Comparison of ENCODE assay signal across 22 cellular contexts in the genomic region with DNA sequence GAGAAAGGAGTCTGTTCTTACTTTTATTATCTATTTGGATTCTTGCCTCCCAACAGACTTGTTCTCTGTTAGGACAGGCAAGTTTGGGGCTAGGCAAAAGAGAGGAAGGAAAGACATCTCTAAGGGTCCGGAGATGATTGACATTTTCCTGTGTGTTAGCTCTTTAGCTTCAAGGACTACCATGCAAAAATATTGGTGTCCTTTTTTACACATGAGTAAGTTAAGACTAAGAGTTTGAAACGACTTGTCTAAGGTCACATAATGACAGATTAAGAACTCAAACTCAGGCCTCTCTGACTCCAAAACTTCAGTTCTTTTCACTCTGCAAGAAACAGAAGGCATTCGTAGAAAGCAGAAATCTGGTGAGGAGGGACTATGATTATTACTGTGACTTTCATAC. TPM values are rescaled to one million over a fixed set of nuclear protein-coding genes. Genes with fewer than 3 reads are reported as not detected.
DNase-seq lines count a peak whose midpoint lies in the region; ATAC-seq, FAIRE-seq and TF ChIP-seq lines count a peak whose summit lies in the region.
"Had no signal": no experiment of that assay in that cellular context is flagged by ENCODE, and none has a peak within 500 bp of the region (broad histone marks: within the 10 kb centered on the region; RNA-seq: fewer than 3 reads in every experiment).

No MANE protein-coding gene starts in this region.

- H3K4me3 ChIP-seq in spleen (peak overlapping the region in 1 of 8 donors; percentile 65), adrenal gland (no peak overlapping the region)
- H3K4me3 ChIP-seq: MG63, skin epidermis, suprapubic skin had no signal

- intact Hi-C loops in spleen (cut with DNase I; ENCODE audit: low total_unique reads) (no loop called here), adrenal gland (cut with DNase I) (no loop called here)

- H3K4me1 ChIP-seq in spleen (peaks cover 13 to 80% (median 46%) of the 10 kb centered on the region in 6 donors), adrenal gland (replicated peaks in 1 of 2) (peaks cover 9 to 52% of the 10 kb centered on the region in 2 donors)

- H3K27me3 ChIP-seq in spleen (replicated peaks in 1 of 7) (no peaks in the 10 kb centered on the region), adrenal gland (no peaks in the 10 kb centered on the region)
- H3K27me3 ChIP-seq: MG63, suprapubic skin had no signal

- peak; percentile 32 for ATAC-seq in GM21786 (IDR thresholded peaks at IDR 0.05; ENCODE audit: unreplicated experiment)
- ATAC-seq: natural killer cell treated with Interleukin-12 subunit alpha and Interleukin-12 subunit beta and Interleukin-15 and Interleukin-18, amount 100 ng/mL, for 72 hours; PC-3 had no signal

- FAIRE-seq in GM12892 (lab: Jason Lieb, UNC): peak; percentile 70
- FAIRE-seq: colon had no signal

- no peak for TF ChIP-seq CTCF in chondrocyte (IDR thresholded peaks at IDR 0.05)
- no peak for TF ChIP-seq CTCF in spleen (IDR thresholded peaks at IDR 0.05 in 8 of 11, conservative IDR thresholded peaks at IDR 0.05 in 3 of 11)
- no peak for TF ChIP-seq CTCF in adrenal gland (IDR thresholded peaks at IDR 0.05)

- H3K36me3 ChIP-seq in spleen (peaks cover 0 to 14% (median 0%) of the 10 kb centered on the region in 6 donors), adrenal gland (replicated peaks in 1 of 2) (no peaks in the 10 kb centered on the region)
- H3K36me3 ChIP-seq: MG63 had no signal

- H3K27me3 Mint-ChIP-seq in chondrocyte (ENCODE audit: low read depth): no peaks in the 10 kb centered on the region
- H3K27me3 Mint-ChIP-seq: IgD-negative memory B cell had no signal

- H3K9me3 ChIP-seq in spleen: no peaks in the 10 kb centered on the region
- H3K9me3 ChIP-seq in adrenal gland (replicated peaks in 1 of 3): no peaks in the 10 kb centered on the region
- H3K9me3 ChIP-seq: MG63, suprapubic skin had no signal

- peak overlapping the region; percentile 25 for H3K27ac Mint-ChIP-seq in chondrocyte (ENCODE audit: unreplicated experiment)
- H3K27ac Mint-ChIP-seq: CD4-positive, alpha-beta T cell; IgD-negative memory B cell; natural killer cell treated with Interleukin-12 subunit alpha and Interleukin-12 subunit beta and Interleukin-15 and Interleukin-18, amount 100 ng/mL, for 72 hours; T-helper 1 cell treated with Interleukin-12 subunit alpha and Interleukin-12 subunit beta and Interleukin-4 antibody, amounts not matched to agents 30 μg/mL and 1 μg/mL, for 36 hours had no signal

- H3K4me3 Mint-ChIP-seq in chondrocyte (ENCODE audit: unreplicated experiment): no peak overlapping the region
- H3K4me3 Mint-ChIP-seq: CD4-positive, alpha-beta T cell; IgD-negative memory B cell; natural killer cell treated with Interleukin-12 subunit alpha and Interleukin-12 subunit beta and Interleukin-15 and Interleukin-18, amount 100 ng/mL, for 72 hours; T-helper 1 cell treated with Interleukin-12 subunit alpha and Interleukin-12 subunit beta and Interleukin-4 antibody, amounts not matched to agents 30 μg/mL and 1 μg/mL, for 36 hours had no signal

- TF ChIP-seq POLR2A in GM12892 (IDR thresholded peaks at IDR 0.05; ENCODE audit: low read depth, low read length) (no peak), spleen (IDR thresholded peaks at IDR 0.05) (no peak), adrenal gland (IDR thresholded peaks at IDR 0.05) (no peak)

- no peaks in the 10 kb centered on the region for H3K9me3 Mint-ChIP-seq in chondrocyte (ENCODE audit: low read depth)
- H3K9me3 Mint-ChIP-seq: CD4-positive, alpha-beta T cell; IgD-negative memory B cell; natural killer cell treated with Interleukin-12 subunit alpha and Interleukin-12 subunit beta and Interleukin-15 and Interleukin-18, amount 100 ng/mL, for 72 hours; T-helper 1 cell treated with Interleukin-12 subunit alpha and Interleukin-12 subunit beta and Interleukin-4 antibody, amounts not matched to agents 30 μg/mL and 1 μg/mL, for 36 hours had no signal

- H3K36me3 Mint-ChIP-seq in chondrocyte (ENCODE audit: low read depth): peaks cover 49% of the 10 kb centered on the region
- H3K36me3 Mint-ChIP-seq: natural killer cell treated with Interleukin-12 subunit alpha and Interleukin-12 subunit beta and Interleukin-15 and Interleukin-18, amount 100 ng/mL, for 72 hours had no signal

- H3K4me1 Mint-ChIP-seq in chondrocyte (ENCODE audit: low read depth): peaks cover 99% of the 10 kb centered on the region

- H3K27ac ChIP-seq in spleen (peak overlapping the region in 7 of 8 donors; percentile 67 to 79 (median 72)), adrenal gland (no peak overlapping the region)
- H3K27ac ChIP-seq: suprapubic skin had no signal

- 27 to 47% (median 42%) methylated on average over 3 of the region's 3 CpGs for WGBS in spleen, 5 donors
- 56 to 66% (median 60%) methylated on average over 3 of the region's 3 CpGs for WGBS in adrenal gland, 4 donors

- DNase-seq in GM12892 (ENCODE audit: insufficient read length) (no peak), chondrocyte (ENCODE audit: low spot score) (no peak), spleen (no peak), adrenal gland (no peak), COR-L47 (lab: John Stamatoyannopoulos, UW) (no peak), NCI-H2171 (lab: John Stamatoyannopoulos, UW) (no peak), GM19238 (ENCODE audit: insufficient read length, low spot score) (no peak)
- DNase-seq: activated CD4-positive, alpha-beta T cell treated with anti-CD3 and anti-CD28 coated beads, Interleukin-2, amount 50 U/mL, for 4 hours; CD4-positive, alpha-beta T cell; MG63; NCI-H146; NCI-H2227 treated with DMSO at 0.1 percent for 48 hours; NCI-H774; PC-3; SIG-M5 had no signal

RNA-seq across cellular contexts. Expression of gene LMCD1, which starts 5.9 kb away (rescaled TPM):
- 42.7 TPM for polyA plus RNA-seq in GM12892 (2012; ENCODE audit: missing spikeins)
- total RNA-seq in chondrocyte (260 to 268 TPM (median 263 TPM) in 3 replicates), spleen (100 to 1,000 TPM in 1 of 7 donors, 10 to 100 TPM in 6; 60.3 to 203 (median 81.5) TPM), adrenal gland (10 to 100 TPM in 6 of 8 donors, 1 to 10 TPM in 2; 4.8 to 26.5 (median 20.5) TPM)
- polyA plus RNA-seq in spleen (10 to 100 TPM; 24.5 to 44.0 (median 33.2) TPM), adrenal gland (10 to 100 TPM in 2 of 3 donors, 1 to 10 TPM in 1; 7.0 to 23.9 (median 10.4) TPM)

Comparison
In these comparisons a context has a peak if more than half of its experiments do, and no peak if none do; other contexts are left out.
1. H3K27ac ChIP-seq: peak in spleen (7 of 8); none in adrenal gland (0 of 5).